11 cellular contexts compared by ENCODE assay signal in genomic region chr7:139732471-139733167, GRCh38. TPM values are rescaled to one million over a fixed set of nuclear protein-coding genes. Genes with fewer than 3 reads are reported as not detected.
DNase-seq lines count a peak whose midpoint lies in the region; ATAC-seq and FAIRE-seq lines count a peak whose summit lies in the region.
"Had no signal": no experiment of that assay in that cellular context is flagged by ENCODE, and none has a peak within 500 bp of the region (broad histone marks: within the 10 kb centered on the region; RNA-seq: fewer than 3 reads in every experiment).

No MANE protein-coding gene starts in this region.

- no peak for DNase-seq in left cardiac atrium
- DNase-seq in sciatic nerve (ENCODE audit: low spot score): no peak
- no peak for DNase-seq in NCI-H524 (lab: John Stamatoyannopoulos, UW)
- DNase-seq in RCC 7860 (ENCODE audit: low spot score): no peak
- DNase-seq: activated T-cell treated with anti-CD3 and anti-CD28 coated beads for 4 hours, NCI-H1694 treated with DMSO at 0.1 percent for 48 hours, retina had no signal

- H3K4me1 ChIP-seq in BLaER1 treated with 17β-estradiol and CSF1 and Interleukin-3, amounts not matched to agents 10 nM and 100 nM: peaks cover 44 to 78% (median 57%) of the 10 kb centered on the region in 10 experiments

- H3K4me3 ChIP-seq in BLaER1 treated with 17β-estradiol and CSF1 and Interleukin-3, amounts not matched to agents 10 nM and 100 nM: no peak overlapping the region

- peak; percentile 4 to 23 for ATAC-seq in left cardiac atrium
- peak; percentile 25 for ATAC-seq in sciatic nerve
- ATAC-seq in GM21367 (IDR thresholded peaks at IDR 0.05; ENCODE audit: unreplicated experiment): no peak
- no peak for ATAC-seq in HG03460 (IDR thresholded peaks at IDR 0.05; ENCODE audit: unreplicated experiment)

- intact Hi-C loops in left cardiac atrium (cut with DNase I) (loop anchor here in 1 of 2 donors (5.0 kb wide), 1 partner anchor 85 kb away; no protein-coding TSS in a partner anchor), sciatic nerve (cut with DNase I) (no loop called here)

- peaks cover 22 to 83% (median 71%) of the 10 kb centered on the region in 11 experiments for H3K36me3 ChIP-seq in BLaER1 treated with 17β-estradiol and CSF1 and Interleukin-3, amounts not matched to agents 10 nM and 100 nM

- FAIRE-seq in RCC 7860 (lab: Jason Lieb, UNC): no peak

- H3K27me3 ChIP-seq in BLaER1 treated with 17β-estradiol and CSF1 and Interleukin-3, amounts not matched to agents 10 nM and 100 nM: no peaks in the 10 kb centered on the region

- peak overlapping the region in 9 of 11 experiments; percentile 1 to 71 (median 52); a peak in 17 of 22 replicates for H3K4me2 ChIP-seq in BLaER1 treated with 17β-estradiol and CSF1 and Interleukin-3, amounts not matched to agents 10 nM and 100 nM

- H3K9ac ChIP-seq in BLaER1 treated with 17β-estradiol and CSF1 and Interleukin-3, amounts not matched to agents 10 nM and 100 nM: no peak overlapping the region

- H4K20me1 ChIP-seq in BLaER1 treated with 17β-estradiol and CSF1 and Interleukin-3, amounts not matched to agents 10 nM and 100 nM: peaks cover 29 to 100% (median 65%) of the 10 kb centered on the region in 11 experiments; a peak in 21 of 22 replicates

- peaks cover 4 to 37% (median 23%) of the 10 kb centered on the region in 11 experiments; a peak in 15 of 22 replicates for H3K9me3 ChIP-seq in BLaER1 treated with 17β-estradiol and CSF1 and Interleukin-3, amounts not matched to agents 10 nM and 100 nM (replicated peaks in 1 of 11)

- H3K27ac ChIP-seq in BLaER1 treated with 17β-estradiol and CSF1 and Interleukin-3, amounts not matched to agents 10 nM and 100 nM: peak overlapping the region in 2 of 11 experiments; percentile 14 to 51; a peak in 3 of 22 replicates
- peak overlapping the region; percentile 80 for H3K27ac ChIP-seq in angular gyrus (ENCODE audit: low read depth, low read length)

RNA-seq across cellular contexts. Expression of gene HIPK2, which starts 45.2 kb away (rescaled TPM):
- 100 to 1,000 TPM; 123 to 139 TPM for total RNA-seq in left cardiac atrium
- 65.2 TPM for total RNA-seq in sciatic nerve

Comparison
In these comparisons a context has a peak if more than half of its experiments do, and no peak if none do; other contexts are left out.
1. ATAC-seq: peak in left cardiac atrium (2 of 2) and sciatic nerve (single experiment); none in GM21367 (single experiment) and HG03460 (single experiment).